In the genomic region with DNA sequence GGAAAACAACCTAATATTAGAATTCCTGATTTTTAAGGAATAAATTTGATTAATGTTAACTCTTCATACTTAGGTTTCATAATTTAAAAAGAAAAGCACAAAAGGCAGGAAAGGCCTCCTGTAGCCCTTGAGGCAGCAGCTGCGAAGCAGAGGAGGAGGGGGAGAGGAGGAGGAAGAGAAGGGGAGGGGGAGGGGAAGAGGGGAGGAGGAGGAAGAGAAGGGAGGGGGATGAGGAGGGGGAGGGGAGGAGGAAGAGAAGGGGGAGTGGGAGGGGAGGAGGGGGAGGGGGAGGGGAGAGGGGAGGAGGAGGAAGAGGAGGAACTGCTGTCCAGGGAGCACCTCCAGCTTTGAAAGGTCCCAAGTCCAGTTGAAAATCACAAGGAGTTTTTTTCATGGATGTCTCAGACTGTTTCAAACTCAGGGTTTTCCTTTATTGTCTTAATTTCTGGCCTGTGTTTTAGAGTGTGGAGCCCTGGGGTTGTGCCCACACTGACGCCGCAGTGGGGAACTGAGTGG, we compare ENCODE assay signal across 17 cellular contexts. TPM values are rescaled to one million over a fixed set of nuclear protein-coding genes. Genes with fewer than 3 reads are reported as not detected.
DNase-seq lines count a peak whose midpoint lies in the region; ATAC-seq and TF ChIP-seq lines count a peak whose summit lies in the region.
"Had no signal": no experiment of that assay in that cellular context is flagged by ENCODE, and none has a peak within 500 bp of the region (broad histone marks: within the 10 kb centered on the region; RNA-seq: fewer than 3 reads in every experiment).

No MANE protein-coding gene starts in this region.

- H3K79me2 ChIP-seq in neural progenitor cell (ENCODE audit: low read depth), result no peaks in the 10 kb centered on the region

- intact Hi-C loops in activated CD4-positive, alpha-beta T cell treated with anti-CD3 and anti-CD28 coated beads, Interleukin-2, amount 10 ng/mL, durations not matched to agents 24 days and 14 days (cut with micrococcal nuclease), result no loop called here

- H3K27ac Mint-ChIP-seq in activated CD4-positive, alpha-beta T cell treated with anti-CD3 and anti-CD28 coated beads, Interleukin-2, amount 10 ng/mL, durations not matched to agents 24 days and 14 days, result peak overlapping the region; percentile 78
- H3K27ac Mint-ChIP-seq in activated naive CD4-positive, alpha-beta T cell treated with anti-CD3 and anti-CD28 coated beads, Interleukin-2, amount 50 U/mL, for 72 hours, result peak overlapping the region; percentile 72 to 78
- no peak overlapping the region for H3K27ac Mint-ChIP-seq in neural progenitor cell

- H3K27me3 Mint-ChIP-seq in activated CD4-positive, alpha-beta T cell treated with anti-CD3 and anti-CD28 coated beads, Interleukin-2, amount 10 ng/mL, durations not matched to agents 24 days and 14 days, result no peaks in the 10 kb centered on the region
- no peaks in the 10 kb centered on the region for H3K27me3 Mint-ChIP-seq in neural progenitor cell (ENCODE audit: insufficient read depth, low read depth)

- H3K4me1 Mint-ChIP-seq in activated CD4-positive, alpha-beta T cell treated with anti-CD3 and anti-CD28 coated beads, Interleukin-2, amount 10 ng/mL, durations not matched to agents 24 days and 14 days, result peaks cover 2% of the 10 kb centered on the region
- H3K4me1 Mint-ChIP-seq in neural progenitor cell, result peaks cover 10% of the 10 kb centered on the region

- H3K4me3 Mint-ChIP-seq in activated CD4-positive, alpha-beta T cell treated with anti-CD3 and anti-CD28 coated beads, Interleukin-2, amount 10 ng/mL, durations not matched to agents 24 days and 14 days, result no peak overlapping the region
- H3K4me3 Mint-ChIP-seq in neural progenitor cell, result no peak overlapping the region

- no peak for DNase-seq in activated CD4-positive, alpha-beta T cell treated with anti-CD3 and anti-CD28 coated beads, Interleukin-2, amount 10 ng/mL, durations not matched to agents 24 days and 14 days
- no peak for DNase-seq in activated CD4-positive, alpha-beta T cell treated with anti-CD3 and anti-CD28 coated beads for 4 hours
- no peak for DNase-seq in activated naive CD4-positive, alpha-beta T cell treated with anti-CD3 and anti-CD28 coated beads, Interleukin-2, amount 50 U/mL, for 72 hours (ENCODE audit: low spot score in 2 of 2)
- DNase-seq in neural progenitor cell (ENCODE audit: low spot score) (peak; percentile 38), NCI-H1092 (lab: John Stamatoyannopoulos, UW) (no peak), Ammon's horn (ENCODE audit: low spot score) (no peak)
- DNase-seq: brain microvascular endothelial cell, DMS153, NCI-H1417, NCI-H446, RPMI8226, T1000, trophoblast cell had no signal

- no peak overlapping the region for H3K4me2 ChIP-seq in neural progenitor cell

- peaks cover 52% of the 10 kb centered on the region for H3K36me3 ChIP-seq in HUES64 (ENCODE audit: insufficient read depth, low read length)
- H3K36me3 ChIP-seq in neural progenitor cell, result no peaks in the 10 kb centered on the region

- H3K9me3 Mint-ChIP-seq in activated CD4-positive, alpha-beta T cell treated with anti-CD3 and anti-CD28 coated beads, Interleukin-2, amount 10 ng/mL, durations not matched to agents 24 days and 14 days, result no peaks in the 10 kb centered on the region
- no peaks in the 10 kb centered on the region for H3K9me3 Mint-ChIP-seq in activated naive CD4-positive, alpha-beta T cell treated with anti-CD3 and anti-CD28 coated beads, Interleukin-2, amount 50 U/mL, for 72 hours
- no peaks in the 10 kb centered on the region for H3K9me3 Mint-ChIP-seq in neural progenitor cell

- H3K4me1 ChIP-seq in HUES64 (ENCODE audit: insufficient read depth, low read length) (peaks cover 4% of the 10 kb centered on the region; the same call in 1 of the 2 replicates), neural progenitor cell (peaks cover 4% of the 10 kb centered on the region)
- H3K4me1 ChIP-seq: gastroesophageal sphincter, prostate gland had no signal

- H3K27me3 ChIP-seq in HUES64 (ENCODE audit: insufficient read depth, low read length) (no peaks in the 10 kb centered on the region), neural progenitor cell (no peaks in the 10 kb centered on the region)
- H3K27me3 ChIP-seq: brain microvascular endothelial cell, gastroesophageal sphincter had no signal

- no peak for TF ChIP-seq CTCF in neural progenitor cell (IDR thresholded peaks at IDR 0.05)

- H3K27ac ChIP-seq in HUES64 (ENCODE audit: low read depth, low read length) (peak overlapping the region; percentile 24; the same call in 1 of the 2 replicates), neural progenitor cell (no peak overlapping the region)
- H3K27ac ChIP-seq: brain microvascular endothelial cell, gastroesophageal sphincter, prostate gland had no signal

- H3K4me3 ChIP-seq in HUES64 (ENCODE audit: low read length), result no peak overlapping the region
- H3K4me3 ChIP-seq in neural progenitor cell, result no peak overlapping the region
- H3K4me3 ChIP-seq: gastroesophageal sphincter, prostate gland had no signal

- ATAC-seq in activated naive CD4-positive, alpha-beta T cell treated with anti-CD3 and anti-CD28 coated beads, Interleukin-2, amount 50 U/mL, for 72 hours, result no peak
- no peak for ATAC-seq in HG02938 (IDR thresholded peaks at IDR 0.05; ENCODE audit: unreplicated experiment)
- ATAC-seq: gastroesophageal sphincter had no signal

- no peak overlapping the region for H3K9ac ChIP-seq in HUES64 (ENCODE audit: low read depth, low read length)
- no peak overlapping the region for H3K9ac ChIP-seq in neural progenitor cell

- no peak overlapping the region for H2AFZ ChIP-seq in neural progenitor cell (replicated peaks)

- 98% methylated on average over 2 of the region's 3 CpGs for WGBS in HUES64

- no peaks in the 10 kb centered on the region for H3K9me3 ChIP-seq in HUES64 (ENCODE audit: insufficient read depth, low read depth, low read length)
- no peaks in the 10 kb centered on the region for H3K9me3 ChIP-seq in neural progenitor cell (ENCODE audit: low read depth)
- H3K9me3 ChIP-seq: gastroesophageal sphincter, prostate gland had no signal

- peaks cover 14% of the 10 kb centered on the region for H3K36me3 Mint-ChIP-seq in activated CD4-positive, alpha-beta T cell treated with anti-CD3 and anti-CD28 coated beads, Interleukin-2, amount 10 ng/mL, durations not matched to agents 24 days and 14 days (ENCODE audit: low read depth)
- peaks cover 10 to 13% of the 10 kb centered on the region in 2 donors for H3K36me3 Mint-ChIP-seq in activated naive CD4-positive, alpha-beta T cell treated with anti-CD3 and anti-CD28 coated beads, Interleukin-2, amount 50 U/mL, for 72 hours
- H3K36me3 Mint-ChIP-seq in neural progenitor cell, result peaks cover 14% of the 10 kb centered on the region

- H3F3A ChIP-seq in neural progenitor cell (ENCODE audit: low read depth), result peaks cover 3% of the 10 kb centered on the region

- no peaks in the 10 kb centered on the region for H4K20me1 ChIP-seq in neural progenitor cell (ENCODE audit: low read depth)

RNA-seq across cellular contexts. Expression of a gene that starts 35.1 kb away (rescaled TPM):
- 30.5 and 31.3 TPM in 2 replicates for total RNA-seq in activated CD4-positive, alpha-beta T cell treated with anti-CD3 and anti-CD28 coated beads, Interleukin-2, amount 10 ng/mL, durations not matched to agents 24 days and 14 days
- polyA plus RNA-seq in HUES64 (2013, experiment 1 of 2), result 12.6 TPM
- polyA plus RNA-seq in HUES64 (2013, experiment 2 of 2), result 17.1 TPM
- total RNA-seq in activated naive CD4-positive, alpha-beta T cell treated with anti-CD3 and anti-CD28 coated beads, Interleukin-2, amount 50 U/mL, for 72 hours, result 10 to 100 TPM; 42.4 to 60.1 TPM
- total RNA-seq in neural progenitor cell (ENCODE audit: low replicate concordance), result 50.7 and 54.1 TPM in 2 replicates
